ENCODE assay signal across 13 cellular contexts in the genomic region with DNA sequence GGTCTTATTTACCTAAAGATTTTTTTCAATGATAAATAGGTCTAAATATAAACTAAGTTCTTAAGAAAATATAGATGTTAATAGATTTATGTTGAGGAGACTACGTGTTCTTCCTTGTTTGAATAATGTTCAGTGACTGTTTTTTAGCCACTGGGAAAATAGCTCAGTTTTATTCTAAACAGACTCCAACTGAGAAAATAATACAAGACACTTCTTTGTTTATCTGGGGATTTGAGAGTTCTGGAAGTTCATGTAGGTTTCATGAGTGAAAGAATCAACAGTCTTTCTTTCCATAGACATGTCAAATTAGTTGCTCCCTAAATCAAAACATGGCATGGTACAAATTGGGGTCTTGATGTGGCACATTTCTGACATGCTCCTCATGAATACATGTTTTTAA.
"Had no signal": no experiment of that assay in that cellular context is flagged by ENCODE, and none has a peak within 500 bp of the region (broad histone marks: within the 10 kb centered on the region; RNA-seq: fewer than 3 reads in every experiment).

No MANE protein-coding gene starts in this region.

- H3K9me3 ChIP-seq: thyroid gland had no signal

- ATAC-seq: natural killer cell had no signal

- H3K4me3 Mint-ChIP-seq: activated B cell treated with CpG ODN at 0.5 μM for 24 hours; activated CD4-positive, alpha-beta T cell treated with anti-CD3 and anti-CD28 coated beads, Interleukin-2, amount 10 ng/mL, durations not matched to agents 7 days and 5 days; activated naive CD4-positive, alpha-beta T cell treated with anti-CD3 and anti-CD28 coated beads, Interleukin-2, amount 50 U/mL, for 24 hours; natural killer cell; T-helper 1 cell treated with Interleukin-12 subunit alpha and Interleukin-12 subunit beta and Interleukin-4 antibody, amounts not matched to agents 30 μg/mL and 1 μg/mL, for 36 hours had no signal

- H3K36me3 Mint-ChIP-seq: activated naive CD4-positive, alpha-beta T cell treated with anti-CD3 and anti-CD28 coated beads, Interleukin-2, amount 50 U/mL, for 24 hours; natural killer cell had no signal

- H3K4me1 Mint-ChIP-seq: activated naive CD4-positive, alpha-beta T cell treated with anti-CD3 and anti-CD28 coated beads, Interleukin-2, amount 50 U/mL, for 24 hours; natural killer cell had no signal

- H3K4me1 ChIP-seq: thyroid gland had no signal

- H3K27me3 Mint-ChIP-seq: activated naive CD4-positive, alpha-beta T cell treated with anti-CD3 and anti-CD28 coated beads, Interleukin-2, amount 50 U/mL, for 24 hours had no signal

- H3K4me3 ChIP-seq: skin epidermis, thyroid gland had no signal

- H3K27ac ChIP-seq: skin epidermis, thyroid gland had no signal

- DNase-seq: activated B cell treated with CpG ODN at 0.5 μM for 24 hours; activated CD4-positive, alpha-beta T cell treated with anti-CD3 and anti-CD28 coated beads, Interleukin-2, amount 10 ng/mL, durations not matched to agents 7 days and 5 days; activated CD8-positive, alpha-beta memory T cell treated with anti-CD3 and anti-CD28 coated beads for 24 hours; central memory CD4-positive, alpha-beta T cell; effector memory CD4-positive, alpha-beta T cell; hypothalamus; mammary epithelial cell; natural killer cell; thyroid gland had no signal

- H3K9me3 Mint-ChIP-seq: activated B cell treated with CpG ODN at 0.5 μM for 24 hours; activated CD4-positive, alpha-beta T cell treated with anti-CD3 and anti-CD28 coated beads, Interleukin-2, amount 10 ng/mL, durations not matched to agents 7 days and 5 days; activated naive CD4-positive, alpha-beta T cell treated with anti-CD3 and anti-CD28 coated beads, Interleukin-2, amount 50 U/mL, for 24 hours; activated T-helper 2 cell treated with anti-CD3 and anti-CD28 coated beads, Interferon-gamma antibody, Interleukin-2, Interleukin-4, amounts not matched to agents 10 μg/mL and 5 μg/mL and 100 μg/mL, durations not matched to agents 14 hours and 24 hours and 36 hours; natural killer cell; T-helper 1 cell treated with Interleukin-12 subunit alpha and Interleukin-12 subunit beta and Interleukin-4 antibody, amounts not matched to agents 30 μg/mL and 1 μg/mL, for 36 hours had no signal

- H3K36me3 ChIP-seq: thyroid gland had no signal

- H3K27ac Mint-ChIP-seq: activated B cell treated with CpG ODN at 0.5 μM for 24 hours; activated CD4-positive, alpha-beta T cell treated with anti-CD3 and anti-CD28 coated beads, Interleukin-2, amount 10 ng/mL, durations not matched to agents 7 days and 5 days; activated naive CD4-positive, alpha-beta T cell treated with anti-CD3 and anti-CD28 coated beads, Interleukin-2, amount 50 U/mL, for 24 hours; activated T-helper 2 cell treated with anti-CD3 and anti-CD28 coated beads, Interferon-gamma antibody, Interleukin-2, Interleukin-4, amounts not matched to agents 10 μg/mL and 5 μg/mL and 100 μg/mL, durations not matched to agents 14 hours and 24 hours and 36 hours; natural killer cell; T-helper 1 cell treated with Interleukin-12 subunit alpha and Interleukin-12 subunit beta and Interleukin-4 antibody, amounts not matched to agents 30 μg/mL and 1 μg/mL, for 36 hours had no signal

- H3K27me3 ChIP-seq: thyroid gland had no signal
